In genomic region chr1:201024251-201024998, GRCh38 we compare ENCODE assay signal across 8 cellular contexts. TPM values are rescaled to one million over a fixed set of nuclear protein-coding genes. Genes with fewer than 3 reads are reported as not detected.
DNase-seq lines count a peak whose midpoint lies in the region; ATAC-seq and TF ChIP-seq lines count a peak whose summit lies in the region.

No MANE protein-coding gene starts in this region.

- DNase-seq in DND-41 (peak; percentile 27), MM.1S (no peak), dorsolateral prefrontal cortex (peak in 6 of 10 donors; percentile 37 to 81 (median 62)), DMS153 treated with DMSO at 0.1 percent for 48 hours (lab: John Stamatoyannopoulos, UW; ENCODE audit: unreplicated experiment) (no peak), mucosa of gallbladder (ENCODE audit: low spot score) (no peak)
- DNase-seq in central memory CD4-positive, alpha-beta T cell = no peak

- peaks cover 52% of the 10 kb centered on the region for H3K4me1 Mint-ChIP-seq in nephron

- H3K36me3 Mint-ChIP-seq in nephron (ENCODE audit: low read depth) = no peaks in the 10 kb centered on the region

- H3K27me3 ChIP-seq in DND-41 (ENCODE audit: insufficient read depth, low read length, poor library complexity) (no peaks in the 10 kb centered on the region), MM.1S (replicated peaks; ENCODE audit: insufficient read depth, low read length) (no peaks in the 10 kb centered on the region), dorsolateral prefrontal cortex (no peaks in the 10 kb centered on the region)

- H3K4me1 ChIP-seq in DND-41 (ENCODE audit: insufficient read depth, low read length) = peaks cover 43% of the 10 kb centered on the region
- peaks cover 57% of the 10 kb centered on the region for H3K4me1 ChIP-seq in MM.1S (ENCODE audit: low read length)

- no peaks in the 10 kb centered on the region for H3K36me3 ChIP-seq in DND-41 (ENCODE audit: insufficient read depth, low read length)
- no peaks in the 10 kb centered on the region for H3K36me3 ChIP-seq in MM.1S (replicated peaks; ENCODE audit: insufficient read depth, low read length)

- H2AFZ ChIP-seq in DND-41 (ENCODE audit: low read depth, low read length) = no peak overlapping the region
- H2AFZ ChIP-seq in MM.1S (ENCODE audit: low read length) = no peak overlapping the region; the same call in 1 of the 2 replicates

- ATAC-seq in DND-41 (ENCODE audit: insufficient read depth, low read depth) (no peak), HG02885 (IDR thresholded peaks at IDR 0.05; ENCODE audit: poor library complexity, unreplicated experiment) (no peak)

- intact Hi-C loops in dorsolateral prefrontal cortex (cut with DNase I) = no loop called here

- H3K9ac ChIP-seq in DND-41 (ENCODE audit: low read depth, low read length) (peak overlapping the region; percentile 21), MM.1S (ENCODE audit: low read length) (no peak overlapping the region)

- no peak overlapping the region for H3K27ac Mint-ChIP-seq in nephron

- 0 out of 2 replicates have a peak, but pooled peaks cover 4% of the 10 kb centered on the region for H4K20me1 ChIP-seq in DND-41 (ENCODE audit: insufficient read depth, low read length)
- no peaks in the 10 kb centered on the region for H4K20me1 ChIP-seq in MM.1S (ENCODE audit: insufficient read depth, low read length)

- no peaks in the 10 kb centered on the region for H3K9me2 ChIP-seq in MM.1S (replicated peaks; ENCODE audit: insufficient read depth, low read length)

- H3K79me2 ChIP-seq in DND-41 (ENCODE audit: insufficient read depth, low read length) = peaks cover 35% of the 10 kb centered on the region
- H3K79me2 ChIP-seq in MM.1S (ENCODE audit: low read length) = peaks cover 30% of the 10 kb centered on the region

- H3K27me3 Mint-ChIP-seq in nephron (ENCODE audit: low read depth) = peaks cover 22% of the 10 kb centered on the region

- TF ChIP-seq CTCF in DND-41 (IDR thresholded peaks at IDR 0.05; ENCODE audit: borderline replicate concordance, extremely low read depth, low read length, poor library complexity, severe bottlenecking) (no peak), MM.1S (IDR thresholded peaks at IDR 0.05; ENCODE audit: low read length) (no peak), dorsolateral prefrontal cortex (IDR thresholded peaks at IDR 0.05 in 54 of 56, conservative IDR thresholded peaks at IDR 0.05 in 2 of 56; ENCODE audit: low read depth in 1 of 56, partially characterized antibody in 56 of 56) (peak in 1 of 56 donors; percentile 17), nephron (IDR thresholded peaks at IDR 0.05; ENCODE audit: unreplicated experiment in 3 of 3) (no peak)

- H3K9me3 ChIP-seq in DND-41 (ENCODE audit: insufficient read depth, low read length, severe bottlenecking) = no peaks in the 10 kb centered on the region
- H3K9me3 ChIP-seq in MM.1S (replicated peaks; ENCODE audit: insufficient read depth, low read length) = no peaks in the 10 kb centered on the region

- H3K9me3 Mint-ChIP-seq in nephron = no peaks in the 10 kb centered on the region

- H3F3A ChIP-seq in MM.1S (ENCODE audit: insufficient read depth, low read length) = peaks cover 44% of the 10 kb centered on the region

- H3K4me2 ChIP-seq in DND-41 (ENCODE audit: insufficient read depth, low read length) (peak overlapping the region; percentile 78), MM.1S (ENCODE audit: low read depth, low read length) (peak overlapping the region; percentile 55)

- H3K4me3 Mint-ChIP-seq in nephron = peak overlapping the region; percentile 68 to 76 (median 69)

- peak overlapping the region in 1 of 2 experiments; percentile 53; a peak in 2 of 4 replicates for H3K4me3 ChIP-seq in DND-41 (ENCODE audit: low read depth in 1 of 2, low read length in 2 of 2)
- peak overlapping the region; percentile 25; the same call in 1 of the 2 replicates for H3K4me3 ChIP-seq in MM.1S (ENCODE audit: low read length)
- H3K4me3 ChIP-seq in dorsolateral prefrontal cortex = peak overlapping the region in 6 of 59 donors; percentile 33 to 83 (median 77)

- peak overlapping the region; percentile 24; the same call in 1 of the 2 replicates for H3K27ac ChIP-seq in DND-41 (ENCODE audit: low read length)
- H3K27ac ChIP-seq in MM.1S (ENCODE audit: low read length) = no peak overlapping the region
- H3K27ac ChIP-seq in dorsolateral prefrontal cortex = peak overlapping the region in 55 of 59 donors; percentile 14 to 90 (median 73)

RNA-seq across cellular contexts. Expression of gene KIF21B, which starts 0.9 kb away (rescaled TPM):
- total RNA-seq in dorsolateral prefrontal cortex (10 to 100 TPM; 21.8 to 76.7 (median 45.0) TPM), mucosa of gallbladder (4.9 TPM)

Comparison
In these comparisons a context has a peak if more than half of its experiments do, and no peak if none do; other contexts are left out.
1. DNase-seq: peak in DND-41 (single experiment) and dorsolateral prefrontal cortex (6 of 10); none in MM.1S (single experiment), DMS153 treated with DMSO at 0.1 percent for 48 hours (single experiment), mucosa of gallbladder (single experiment) and central memory CD4-positive, alpha-beta T cell (single experiment).